ENCODE assay signal across 11 cellular contexts in the genomic region with DNA sequence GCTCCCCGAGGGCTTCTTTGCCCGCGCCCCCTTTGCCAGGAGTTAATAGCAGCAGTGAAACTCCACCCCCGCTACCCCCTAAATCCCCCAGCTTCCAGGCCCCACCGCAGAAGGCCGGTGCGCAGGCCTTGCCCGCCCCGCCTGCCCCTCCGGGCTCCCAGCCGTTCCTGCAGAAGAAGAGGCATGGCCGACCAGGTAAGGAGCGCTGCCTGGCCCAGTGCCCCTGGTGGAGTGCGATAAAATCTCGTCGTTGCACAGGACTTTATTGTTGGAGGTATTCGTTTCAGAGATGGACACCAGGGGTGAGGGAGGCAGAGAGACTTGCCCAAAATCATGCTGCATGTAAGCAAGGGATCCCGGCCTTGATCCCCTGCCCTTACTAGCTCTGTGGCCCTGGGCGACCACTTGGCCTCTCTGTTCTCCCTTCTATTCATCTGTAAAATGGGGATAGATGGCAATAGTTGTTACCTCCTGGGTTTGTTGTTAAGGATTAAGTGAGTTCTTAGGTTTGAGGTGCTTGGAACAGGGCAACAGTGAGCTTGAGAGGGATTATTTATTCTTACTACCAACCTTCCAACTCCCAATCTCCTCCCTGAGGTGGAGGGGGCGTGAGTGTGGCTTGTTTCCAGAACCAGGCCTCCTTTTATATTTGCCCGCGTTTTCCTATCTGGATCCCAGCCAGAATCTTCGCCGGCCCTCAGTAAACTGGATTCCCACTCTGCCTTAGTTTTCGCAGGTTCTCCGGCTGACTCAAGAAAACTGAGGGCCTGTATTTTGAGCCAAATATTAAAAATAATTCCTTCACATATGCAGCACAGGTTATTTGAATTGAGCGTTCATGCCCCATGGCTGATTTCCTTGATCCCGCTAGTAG.
A peak's percentile ranks its signal among the peaks of the same experiment; 100 is the strongest.
DNase-seq lines count a peak whose midpoint lies in the region; ATAC-seq and TF ChIP-seq lines count a peak whose summit lies in the region.
"Had no signal": no experiment of that assay in that cellular context is flagged by ENCODE, and none has a peak within 500 bp of the region (broad histone marks: within the 10 kb centered on the region; RNA-seq: fewer than 3 reads in every experiment).

No MANE protein-coding gene starts in this region.

- H3K4me3 Mint-ChIP-seq in T-helper 17 cell (peak overlapping the region; percentile 56), Caco-2 (ENCODE audit: unreplicated experiment) (no peak overlapping the region)
- H3K4me3 Mint-ChIP-seq in activated T-helper 17 cell treated with anti-CD3 and anti-CD28 coated beads, Interleukin-2, amount 50 U/mL, for 72 hours: no peak overlapping the region
- H3K4me3 Mint-ChIP-seq: activated CD4-positive, alpha-beta T cell treated with anti-CD3 and anti-CD28 coated beads, Interleukin-2, amount 10 ng/mL, durations not matched to agents 7 days and 5 days; dendritic cell treated with granulocyte-macrophage colony-stimulating factor and Interleukin-4, amounts not matched to agents 40 ng/mL and 50 ng/mL, for 4 days had no signal

- no peak overlapping the region for H3K27ac Mint-ChIP-seq in T-helper 17 cell
- no peak overlapping the region for H3K27ac Mint-ChIP-seq in activated T-helper 17 cell treated with anti-CD3 and anti-CD28 coated beads, Interleukin-2, amount 50 U/mL, for 72 hours
- H3K27ac Mint-ChIP-seq in Caco-2 (ENCODE audit: unreplicated experiment): no peak overlapping the region
- H3K27ac Mint-ChIP-seq: activated CD4-positive, alpha-beta T cell treated with anti-CD3 and anti-CD28 coated beads, Interleukin-2, amount 10 ng/mL, durations not matched to agents 7 days and 5 days; dendritic cell treated with granulocyte-macrophage colony-stimulating factor and Interleukin-4, amounts not matched to agents 40 ng/mL and 50 ng/mL, for 4 days had no signal

- ATAC-seq in T-helper 17 cell (no peak), thoracic aorta (ENCODE audit: insufficient number of reproducible peaks, low FRiP score, low read depth) (no peak)
- no peak for ATAC-seq in activated T-helper 17 cell treated with anti-CD3 and anti-CD28 coated beads, Interleukin-2, amount 50 U/mL, for 72 hours (replicated peaks)
- ATAC-seq: A549 had no signal

- DNase-seq in NCI-H146 (lab: John Stamatoyannopoulos, UW) (peak; percentile 17), NCI-H146 treated with DMSO at 0.1 percent for 48 hours (lab: John Stamatoyannopoulos, UW; ENCODE audit: unreplicated experiment) (no peak), T-helper 17 cell (no peak), iPS-NIHi11 (ENCODE audit: low spot score) (peak; percentile 79), thoracic aorta (ENCODE audit: low spot score) (no peak), Caco-2 (no peak), NCI-H1694 treated with DMSO at 0.1 percent for 48 hours (lab: John Stamatoyannopoulos, UW) (no peak)
- DNase-seq: activated CD4-positive, alpha-beta T cell treated with anti-CD3 and anti-CD28 coated beads, Interleukin-2, amount 10 ng/mL, durations not matched to agents 7 days and 5 days had no signal

- H3K27me3 Mint-ChIP-seq in T-helper 17 cell: peaks cover 57% of the 10 kb centered on the region
- peaks cover 15% of the 10 kb centered on the region for H3K27me3 Mint-ChIP-seq in activated T-helper 17 cell treated with anti-CD3 and anti-CD28 coated beads, Interleukin-2, amount 50 U/mL, for 72 hours
- no peaks in the 10 kb centered on the region for H3K27me3 Mint-ChIP-seq in Caco-2 (ENCODE audit: insufficient read depth, unreplicated experiment)

- H3K27me3 ChIP-seq in thoracic aorta (replicated peaks; ENCODE audit: insufficient read depth) (no peaks in the 10 kb centered on the region), Caco-2 (replicated peaks; ENCODE audit: control insufficient read depth, insufficient read depth, low read length) (no peaks in the 10 kb centered on the region)

- H3K36me3 Mint-ChIP-seq in T-helper 17 cell (ENCODE audit: low read depth) (peaks cover 5% of the 10 kb centered on the region), Caco-2 (ENCODE audit: insufficient read depth, unreplicated experiment) (no peaks in the 10 kb centered on the region)
- no peaks in the 10 kb centered on the region for H3K36me3 Mint-ChIP-seq in activated T-helper 17 cell treated with anti-CD3 and anti-CD28 coated beads, Interleukin-2, amount 50 U/mL, for 72 hours (ENCODE audit: low read depth)

- TF ChIP-seq CTCF in thoracic aorta (IDR thresholded peaks at IDR 0.05) (no peak), Caco-2 (IDR thresholded peaks at IDR 0.05; ENCODE audit: insufficient read depth in 1 of 2, low read depth in 1 of 2, low read length in 1 of 2, severe bottlenecking in 1 of 2, unreplicated experiment in 1 of 2) (no peak)

- H3K4me3 ChIP-seq in thoracic aorta: peak overlapping the region; percentile 58
- H3K4me3 ChIP-seq in Caco-2 (ENCODE audit: low read depth, low read length): no peak overlapping the region
- H3K4me3 ChIP-seq: A549 had no signal

- no peaks in the 10 kb centered on the region for H3K36me3 ChIP-seq in thoracic aorta
- no peaks in the 10 kb centered on the region for H3K36me3 ChIP-seq in Caco-2 (ENCODE audit: control insufficient read depth, insufficient read depth, low read length)

- POLR2A ChIA-PET in Caco-2 (lab: Charles Lee): no interaction called here

- H3K9me3 ChIP-seq in T-helper 17 cell (ENCODE audit: control insufficient read depth, low read length, poor library complexity, severe bottlenecking) (no peaks in the 10 kb centered on the region), thoracic aorta (no peaks in the 10 kb centered on the region), Caco-2 (no peaks in the 10 kb centered on the region)
- H3K9me3 ChIP-seq: A549 had no signal

- BruUV-seq in Caco-2 (replicated peaks; lab: Mats Ljungman, UMichigan): no TSS peak

- H3K4me1 ChIP-seq in thoracic aorta (ENCODE audit: control insufficient read depth in 1 of 2, low read depth in 2 of 2) (peaks cover 0 to 5% of the 10 kb centered on the region in 2 donors), Caco-2 (no peaks in the 10 kb centered on the region)
- H3K4me1 ChIP-seq: A549 had no signal

- no peaks in the 10 kb centered on the region for H3K9me3 Mint-ChIP-seq in activated T-helper 17 cell treated with anti-CD3 and anti-CD28 coated beads, Interleukin-2, amount 50 U/mL, for 72 hours
- H3K9me3 Mint-ChIP-seq in Caco-2 (ENCODE audit: unreplicated experiment): no peaks in the 10 kb centered on the region
- H3K9me3 Mint-ChIP-seq: activated CD4-positive, alpha-beta T cell treated with anti-CD3 and anti-CD28 coated beads, Interleukin-2, amount 10 ng/mL, durations not matched to agents 7 days and 5 days; dendritic cell treated with granulocyte-macrophage colony-stimulating factor and Interleukin-4, amounts not matched to agents 40 ng/mL and 50 ng/mL, for 4 days had no signal

- intact Hi-C loops in Caco-2 (cut with micrococcal nuclease; ENCODE audit: unreplicated experiment): no loop called here

- CTCF ChIA-PET in Caco-2 (lab: Charles Lee): no interaction called here

- H3K4me1 Mint-ChIP-seq in T-helper 17 cell (peaks cover 4% of the 10 kb centered on the region), Caco-2 (ENCODE audit: low read depth, unreplicated experiment) (no peaks in the 10 kb centered on the region)
- no peaks in the 10 kb centered on the region for H3K4me1 Mint-ChIP-seq in activated T-helper 17 cell treated with anti-CD3 and anti-CD28 coated beads, Interleukin-2, amount 50 U/mL, for 72 hours
- H3K4me1 Mint-ChIP-seq: activated CD4-positive, alpha-beta T cell treated with anti-CD3 and anti-CD28 coated beads, Interleukin-2, amount 10 ng/mL, durations not matched to agents 7 days and 5 days had no signal

- H3K27ac ChIP-seq in thoracic aorta: no peak overlapping the region
- H3K27ac ChIP-seq: A549 had no signal

Comparison
In these comparisons a context has a peak if more than half of its experiments do, and no peak if none do; other contexts are left out.
1. DNase-seq: peak in NCI-H146 (single experiment) and iPS-NIHi11 (single experiment); none in NCI-H146 treated with DMSO at 0.1 percent for 48 hours (single experiment), T-helper 17 cell (0 of 3), thoracic aorta (single experiment), Caco-2 (0 of 2) and NCI-H1694 treated with DMSO at 0.1 percent for 48 hours (single experiment).